ENCODE assay signal across 11 cellular contexts in genomic region chr6:100465701-100466409, GRCh38. TPM values are rescaled to one million over a fixed set of nuclear protein-coding genes. Genes with fewer than 3 reads are reported as not detected.
A peak's percentile ranks its signal among the peaks of the same experiment; 100 is the strongest.
DNase-seq lines count a peak whose midpoint lies in the region; ATAC-seq and TF ChIP-seq lines count a peak whose summit lies in the region.
"Had no signal": no experiment of that assay in that cellular context is flagged by ENCODE, and none has a peak within 500 bp of the region (broad histone marks: within the 10 kb centered on the region; RNA-seq: fewer than 3 reads in every experiment).

No MANE protein-coding gene starts in this region.

- peaks cover 55% of the 10 kb centered on the region for H4K20me1 ChIP-seq in GM23338 (replicated peaks; ENCODE audit: insufficient read depth)

- TF ChIP-seq EP300 in tibial nerve (IDR thresholded peaks at IDR 0.05), result no peak

- DNase-seq in BE2C (no peak), GM23338 (ENCODE audit: low spot score) (peak; percentile 25), memory B cell (ENCODE audit: low spot score in 2 of 2) (no peak), right lobe of liver (no peak), tibial nerve (ENCODE audit: low spot score in 2 of 2) (no peak), NCI-H2081 treated with DMSO at 0.1 percent for 48 hours (lab: John Stamatoyannopoulos, UW) (no peak)
- DNase-seq in activated naive CD8-positive, alpha-beta T cell treated with anti-CD3 and anti-CD28 coated beads for 36 hours, result no peak
- DNase-seq: cortex of kidney, DMS153 had no signal

- WGBS in right lobe of liver (ENCODE audit: insufficient coverage, low coverage, low lambda C conversion rate, missing lambda C conversion rate), result 8% methylated on average over 20 of the region's 20 CpGs
- 8 to 13% methylated on average over 20 of the region's 20 CpGs for WGBS in tibial nerve, 2 donors

- H3K27me3 Mint-ChIP-seq in GM23338 (ENCODE audit: insufficient read depth, low read depth, poor library complexity) (peaks cover 99% of the 10 kb centered on the region), memory B cell (peaks cover 29% of the 10 kb centered on the region)
- peaks cover 98% of the 10 kb centered on the region for H3K27me3 Mint-ChIP-seq in activated naive CD8-positive, alpha-beta T cell treated with anti-CD3 and anti-CD28 coated beads for 36 hours

- intact Hi-C loops in right lobe of liver (cut with DNase I), result no loop called here

- TF ChIP-seq POLR2A in right lobe of liver (IDR thresholded peaks at IDR 0.05) (no peak), tibial nerve (IDR thresholded peaks at IDR 0.05) (no peak)

- H3K27ac ChIP-seq in GM23338 (ENCODE audit: low read depth) (no peak overlapping the region), right lobe of liver (no peak overlapping the region), tibial nerve (no peak overlapping the region)

- no peaks in the 10 kb centered on the region for H3K9me2 ChIP-seq in GM23338 (ENCODE audit: insufficient read depth)

- H3K4me1 ChIP-seq in BE2C (no peaks in the 10 kb centered on the region), GM23338 (ENCODE audit: insufficient read depth) (peaks cover 66% of the 10 kb centered on the region), right lobe of liver (peaks cover 0 to 6% (median 0%) of the 10 kb centered on the region in 4 donors), tibial nerve (peaks cover 0 to 53% (median 8%) of the 10 kb centered on the region in 4 donors)

- H3K4me1 Mint-ChIP-seq in GM23338 (peaks cover 64% of the 10 kb centered on the region), memory B cell (peaks cover 7% of the 10 kb centered on the region)
- H3K4me1 Mint-ChIP-seq in activated naive CD8-positive, alpha-beta T cell treated with anti-CD3 and anti-CD28 coated beads for 36 hours, result peaks cover 16% of the 10 kb centered on the region

- H3K27ac Mint-ChIP-seq in GM23338 (no peak overlapping the region), memory B cell (peak overlapping the region; percentile 73)
- H3K27ac Mint-ChIP-seq in activated naive CD8-positive, alpha-beta T cell treated with anti-CD3 and anti-CD28 coated beads for 36 hours, result peak overlapping the region; percentile 25

- H3K36me3 Mint-ChIP-seq in GM23338 (ENCODE audit: low read depth) (peaks cover 2% of the 10 kb centered on the region; the same call in 1 of the 3 replicates), memory B cell (no peaks in the 10 kb centered on the region)
- peaks cover 11% of the 10 kb centered on the region for H3K36me3 Mint-ChIP-seq in activated naive CD8-positive, alpha-beta T cell treated with anti-CD3 and anti-CD28 coated beads for 36 hours

- TF ChIP-seq CTCF in BE2C (IDR thresholded peaks at IDR 0.05; ENCODE audit: low read depth, low read length), result no peak
- no peak for TF ChIP-seq CTCF in GM23338 (conservative IDR thresholded peaks at IDR 0.05; ENCODE audit: low read depth in 2 of 2)
- no peak for TF ChIP-seq CTCF in right lobe of liver (IDR thresholded peaks at IDR 0.05)
- TF ChIP-seq CTCF in tibial nerve (IDR thresholded peaks at IDR 0.05), result no peak

- H3F3A ChIP-seq in GM23338 (replicated peaks; ENCODE audit: low read depth), result peaks cover 42% of the 10 kb centered on the region

- H3K79me2 ChIP-seq in GM23338 (replicated peaks; ENCODE audit: insufficient read depth), result no peaks in the 10 kb centered on the region

- H3K4me3 Mint-ChIP-seq in GM23338 (peak overlapping the region; percentile 74), memory B cell (no peak overlapping the region)
- H3K4me3 Mint-ChIP-seq in activated naive CD8-positive, alpha-beta T cell treated with anti-CD3 and anti-CD28 coated beads for 36 hours, result no peak overlapping the region

- ATAC-seq in GM23338, result no peak
- ATAC-seq in memory B cell (ENCODE audit: low read depth), result no peak
- no peak for ATAC-seq in GM19023 (IDR thresholded peaks at IDR 0.05; ENCODE audit: unreplicated experiment)
- no peak for ATAC-seq in right lobe of liver

- no peaks in the 10 kb centered on the region; the same call in 2 of the 3 replicates for H3K9me3 Mint-ChIP-seq in GM23338
- peaks cover 14% of the 10 kb centered on the region for H3K9me3 Mint-ChIP-seq in activated naive CD8-positive, alpha-beta T cell treated with anti-CD3 and anti-CD28 coated beads for 36 hours
- H3K9me3 Mint-ChIP-seq in memory B cell, result peaks cover 4% of the 10 kb centered on the region

- peaks cover 100% of the 10 kb centered on the region for H3K27me3 ChIP-seq in BE2C
- peaks cover 100% of the 10 kb centered on the region for H3K27me3 ChIP-seq in GM23338 (ENCODE audit: insufficient read depth)
- H3K27me3 ChIP-seq in right lobe of liver, result peaks cover 28 to 79% of the 10 kb centered on the region in 2 donors
- H3K27me3 ChIP-seq in tibial nerve, result peaks cover 13 to 100% of the 10 kb centered on the region in 2 donors

- H3K4me3 ChIP-seq in BE2C (ENCODE audit: low read depth, low read length) (peak overlapping the region; percentile 60; the same call in 1 of the 2 replicates), GM23338 (peak overlapping the region; percentile 63), right lobe of liver (no peak overlapping the region), tibial nerve (no peak overlapping the region)

- H3K36me3 ChIP-seq in BE2C (no peaks in the 10 kb centered on the region), GM23338 (ENCODE audit: insufficient read depth) (no peaks in the 10 kb centered on the region), right lobe of liver (no peaks in the 10 kb centered on the region), tibial nerve (no peaks in the 10 kb centered on the region)

- no peaks in the 10 kb centered on the region for H3K9me3 ChIP-seq in BE2C
- H3K9me3 ChIP-seq in right lobe of liver, result no peaks in the 10 kb centered on the region
- no peaks in the 10 kb centered on the region for H3K9me3 ChIP-seq in tibial nerve

- peak overlapping the region; percentile 82 for H3K4me2 ChIP-seq in GM23338

- H2AFZ ChIP-seq in GM23338, result no peak overlapping the region

TF ChIP-seq in GM23338, 12 proteins besides CTCF, POLR2A, EP300 and RAD21:
- TF ChIP-seq JUNB (IDR thresholded peaks at IDR 0.05; ENCODE audit: unreplicated experiment) (no peak), EZH2 (IDR thresholded peaks at IDR 0.05; ENCODE audit: low read depth, unreplicated experiment) (peak; percentile 87)

RNA-seq across cellular contexts. Expression of gene SIM1, which starts 1.1 kb away (rescaled TPM):
- polyA plus RNA-seq in BE2C (2012; ENCODE audit: insufficient read depth, insufficient read length, low read depth), result not detected
- total RNA-seq in GM23338 (2014; rRNA removed; shearing (Covaris generic)), result 0.23 and 0.49 TPM in 2 replicates
- polyA plus RNA-seq in GM23338 (2016; fragmentation: Nextera tagmentation; extraction: Ambion mirVana), result 0.14 and 0.42 TPM in 2 replicates
- not detected for total RNA-seq in activated naive CD8-positive, alpha-beta T cell treated with anti-CD3 and anti-CD28 coated beads for 36 hours
- total RNA-seq in right lobe of liver, result under 1 TPM in 2 of 6 experiments, not detected in 4; 0.04 to 0.07 TPM
- not detected for total RNA-seq in tibial nerve
- total RNA-seq: mononuclear cell had no signal

Comparison
In these comparisons a context has a peak if more than half of its experiments do, and no peak if none do; other contexts are left out.
1. H3K4me3 ChIP-seq: peak in BE2C (single experiment) and GM23338 (single experiment); none in right lobe of liver (0 of 3) and tibial nerve (0 of 4).